Comparison of ENCODE assay signal across 8 cellular contexts in the genomic region with DNA sequence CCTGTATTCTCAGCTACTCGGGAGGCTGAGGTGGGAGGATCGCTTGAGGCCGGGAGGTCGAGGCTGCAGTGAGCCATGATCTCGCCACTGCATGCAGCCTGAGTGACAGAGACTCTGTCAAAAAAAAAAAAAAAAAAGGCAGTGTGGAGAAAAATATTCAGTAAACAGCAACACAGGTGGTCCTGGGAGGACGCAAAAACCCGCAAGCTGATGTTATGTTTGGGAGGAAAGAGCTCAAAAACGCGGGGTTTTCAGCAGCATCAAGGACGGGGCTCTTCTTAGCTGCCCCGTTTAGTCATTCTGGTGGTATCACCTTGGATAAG. TPM values are rescaled to one million over a fixed set of nuclear protein-coding genes. Genes with fewer than 3 reads are reported as not detected.
DNase-seq lines count a peak whose midpoint lies in the region; ATAC-seq and TF ChIP-seq lines count a peak whose summit lies in the region.

No MANE protein-coding gene starts in this region.

- no peaks in the 10 kb centered on the region for H3K27me3 ChIP-seq in kidney epithelial cell (ENCODE audit: control insufficient read depth, insufficient read depth, low read length)
- no peaks in the 10 kb centered on the region for H3K27me3 ChIP-seq in testis

- H3K27me3 Mint-ChIP-seq in activated CD4-positive, alpha-beta T cell treated with anti-CD3 and anti-CD28 coated beads, Interleukin-2, amount 10 ng/mL, durations not matched to agents 7 days and 5 days, result peaks cover 12% of the 10 kb centered on the region
- H3K27me3 Mint-ChIP-seq in activated naive CD8-positive, alpha-beta T cell treated with anti-CD3 and anti-CD28 coated beads, Interleukin-2, amount 10 ng/mL, durations not matched to agents 7 days and 5 days, result peaks cover 17% of the 10 kb centered on the region

- intact Hi-C loops in testis (cut with DNase I; ENCODE audit: low total_unique reads), result no loop called here

- H3K36me3 ChIP-seq in kidney epithelial cell (ENCODE audit: control insufficient read depth, insufficient read depth, low read length) (no peaks in the 10 kb centered on the region), testis (ENCODE audit: low read depth, missing control alignments) (no peaks in the 10 kb centered on the region)

- no peaks in the 10 kb centered on the region for H3K9me3 ChIP-seq in testis

- ATAC-seq in activated naive CD8-positive, alpha-beta T cell treated with anti-CD3 and anti-CD28 coated beads, Interleukin-2, amount 10 ng/mL, durations not matched to agents 7 days and 5 days (ENCODE audit: low read depth), result no peak
- no peak for ATAC-seq in GM19452 (IDR thresholded peaks at IDR 0.05; ENCODE audit: unreplicated experiment)

- peaks cover 20% of the 10 kb centered on the region for H3K4me1 ChIP-seq in testis

- POLR2A ChIA-PET in activated CD4-positive, alpha-beta T cell treated with anti-CD3 and anti-CD28 coated beads, Interleukin-2, amount 10 ng/mL, durations not matched to agents 7 days and 5 days (lab: Charles Lee), result interaction anchor here (0.5 kb wide), 1 partner anchor 17 kb away, joined by 3 read pairs; no protein-coding TSS in a partner anchor
- POLR2A ChIA-PET in activated naive CD8-positive, alpha-beta T cell treated with anti-CD3 and anti-CD28 coated beads, Interleukin-2, amount 10 ng/mL, durations not matched to agents 7 days and 5 days (lab: Charles Lee), result interaction anchor here (0.7 to 4.3 kb wide), 16 partner anchors 8 to 465 kb away, joined by 3 to 49 read pairs (median 4); partner anchors contain the start of genes FIZ1, ISOC2, KMT5C and U2AF2

- CTCF ChIA-PET in activated CD4-positive, alpha-beta T cell treated with anti-CD3 and anti-CD28 coated beads, Interleukin-2, amount 10 ng/mL, durations not matched to agents 7 days and 5 days (lab: Charles Lee), result interaction anchor here (0.6 to 4.7 kb wide), 11 partner anchors 9 to 121 kb away, joined by 4 to 19 read pairs (median 6); partner anchors contain the start of genes ZNF580 and ZNF581

- in situ Hi-C loops in GM13976 (cut with MboI; ENCODE audit: low sequenced_read_pairs, unreplicated experiment), result loop anchor here (5.0 kb wide), 1 partner anchor 108 kb away; no protein-coding TSS in a partner anchor

- no peak for TF ChIP-seq POLR2A in testis (IDR thresholded peaks at IDR 0.05)

- H3K4me1 Mint-ChIP-seq in activated CD4-positive, alpha-beta T cell treated with anti-CD3 and anti-CD28 coated beads, Interleukin-2, amount 10 ng/mL, durations not matched to agents 7 days and 5 days, result peaks cover 51% of the 10 kb centered on the region
- peaks cover 49% of the 10 kb centered on the region for H3K4me1 Mint-ChIP-seq in activated naive CD8-positive, alpha-beta T cell treated with anti-CD3 and anti-CD28 coated beads, Interleukin-2, amount 10 ng/mL, durations not matched to agents 7 days and 5 days

- peaks cover 8% of the 10 kb centered on the region for H3K36me3 Mint-ChIP-seq in activated CD4-positive, alpha-beta T cell treated with anti-CD3 and anti-CD28 coated beads, Interleukin-2, amount 10 ng/mL, durations not matched to agents 7 days and 5 days (ENCODE audit: low read depth)
- no peaks in the 10 kb centered on the region for H3K36me3 Mint-ChIP-seq in activated naive CD8-positive, alpha-beta T cell treated with anti-CD3 and anti-CD28 coated beads, Interleukin-2, amount 10 ng/mL, durations not matched to agents 7 days and 5 days

- peak overlapping the region; percentile 91 for H3K4me3 Mint-ChIP-seq in activated CD4-positive, alpha-beta T cell treated with anti-CD3 and anti-CD28 coated beads, Interleukin-2, amount 10 ng/mL, durations not matched to agents 7 days and 5 days
- H3K4me3 Mint-ChIP-seq in activated naive CD8-positive, alpha-beta T cell treated with anti-CD3 and anti-CD28 coated beads, Interleukin-2, amount 10 ng/mL, durations not matched to agents 7 days and 5 days, result peak overlapping the region; percentile 99

- no peak for DNase-seq in activated CD4-positive, alpha-beta T cell treated with anti-CD3 and anti-CD28 coated beads, Interleukin-2, amount 10 ng/mL, durations not matched to agents 7 days and 5 days
- no peak for DNase-seq in activated CD4-positive, alpha-beta T cell treated with anti-CD3 and anti-CD28 coated beads, Interleukin-2, amount 50 U/mL, for 4 hours
- DNase-seq in activated naive CD8-positive, alpha-beta T cell treated with anti-CD3 and anti-CD28 coated beads, Interleukin-2, amount 10 ng/mL, durations not matched to agents 7 days and 5 days, result no peak
- DNase-seq in kidney epithelial cell (ENCODE audit: low read depth) (no peak), testis (no peak), GM13976 (ENCODE audit: low spot score) (no peak), Ammon's horn (ENCODE audit: low spot score) (no peak)

- H3K4me3 ChIP-seq in kidney epithelial cell (ENCODE audit: low read depth, low read length) (peak overlapping the region; percentile 86), testis (peak overlapping the region; percentile 60 to 73)

- TF ChIP-seq CTCF in kidney epithelial cell (IDR thresholded peaks at IDR 0.05; ENCODE audit: insufficient read depth, low read length, poor library complexity, severe bottlenecking) (no peak), testis (IDR thresholded peaks at IDR 0.05) (no peak), GM13976 (IDR thresholded peaks at IDR 0.05; ENCODE audit: borderline replicate concordance, control extremely low read depth, extremely low read depth, insufficient read depth, missing control alignments) (no peak)

- peak overlapping the region; percentile 99 for H3K27ac Mint-ChIP-seq in activated CD4-positive, alpha-beta T cell treated with anti-CD3 and anti-CD28 coated beads, Interleukin-2, amount 10 ng/mL, durations not matched to agents 7 days and 5 days
- H3K27ac Mint-ChIP-seq in activated naive CD8-positive, alpha-beta T cell treated with anti-CD3 and anti-CD28 coated beads, Interleukin-2, amount 10 ng/mL, durations not matched to agents 7 days and 5 days, result peak overlapping the region; percentile 99

- H3K9me3 Mint-ChIP-seq in activated CD4-positive, alpha-beta T cell treated with anti-CD3 and anti-CD28 coated beads, Interleukin-2, amount 10 ng/mL, durations not matched to agents 7 days and 5 days, result peaks cover 3% of the 10 kb centered on the region
- peaks cover 1% of the 10 kb centered on the region for H3K9me3 Mint-ChIP-seq in activated naive CD8-positive, alpha-beta T cell treated with anti-CD3 and anti-CD28 coated beads, Interleukin-2, amount 10 ng/mL, durations not matched to agents 7 days and 5 days

- peak overlapping the region; percentile 99 for H3K27ac ChIP-seq in testis

- 29 to 31% methylated on average over 11 of the region's 11 CpGs for WGBS in testis, 2 donors

RNA-seq across cellular contexts. Expression of gene ZNF784, which starts 0.6 kb away (rescaled TPM):
- total RNA-seq in activated CD4-positive, alpha-beta T cell treated with anti-CD3 and anti-CD28 coated beads, Interleukin-2, amount 10 ng/mL, durations not matched to agents 7 days and 5 days, result 1 to 10 TPM; 4.3 to 5.8 TPM
- total RNA-seq in activated naive CD8-positive, alpha-beta T cell treated with anti-CD3 and anti-CD28 coated beads, Interleukin-2, amount 10 ng/mL, durations not matched to agents 7 days and 5 days, result 1 to 10 TPM; 6.3 to 7.6 TPM
- total RNA-seq in kidney epithelial cell (3.6 and 6.3 TPM in 2 replicates), testis (10 to 100 TPM; 10.3 to 13.0 TPM)
- 6.6 TPM for polyA plus RNA-seq in testis (ENCODE audit: insufficient read depth, low read depth, low replicate concordance)

RNA-seq across cellular contexts. Expression of gene ZNF580, which starts 15.8 kb away (rescaled TPM):
- total RNA-seq in activated CD4-positive, alpha-beta T cell treated with anti-CD3 and anti-CD28 coated beads, Interleukin-2, amount 10 ng/mL, durations not matched to agents 7 days and 5 days, result 10 to 100 TPM; 44.6 to 45.9 TPM
- 10 to 100 TPM; 56.6 to 59.8 TPM for total RNA-seq in activated naive CD8-positive, alpha-beta T cell treated with anti-CD3 and anti-CD28 coated beads, Interleukin-2, amount 10 ng/mL, durations not matched to agents 7 days and 5 days
- total RNA-seq in kidney epithelial cell (10.1 and 10.4 TPM in 2 replicates), testis (10 to 100 TPM; 37.6 to 38.0 TPM)
- 21.7 TPM for polyA plus RNA-seq in testis (ENCODE audit: insufficient read depth, low read depth, low replicate concordance)

RNA-seq across cellular contexts. Expression of gene ZNF581, which starts 18.5 kb away (rescaled TPM):
- total RNA-seq in activated CD4-positive, alpha-beta T cell treated with anti-CD3 and anti-CD28 coated beads, Interleukin-2, amount 10 ng/mL, durations not matched to agents 7 days and 5 days, result 10 to 100 TPM; 24.1 to 25.5 TPM
- total RNA-seq in activated naive CD8-positive, alpha-beta T cell treated with anti-CD3 and anti-CD28 coated beads, Interleukin-2, amount 10 ng/mL, durations not matched to agents 7 days and 5 days, result 10 to 100 TPM; 28.6 to 31.7 TPM
- 36.9 and 41.8 TPM in 2 replicates for total RNA-seq in kidney epithelial cell
- 10 to 100 TPM; 17.3 to 31.2 TPM for total RNA-seq in testis
- 18.4 TPM for polyA plus RNA-seq in testis (ENCODE audit: insufficient read depth, low read depth, low replicate concordance)

RNA-seq across cellular contexts. Expression of gene ZNF865, which starts 19.5 kb away (rescaled TPM):
- total RNA-seq in activated CD4-positive, alpha-beta T cell treated with anti-CD3 and anti-CD28 coated beads, Interleukin-2, amount 10 ng/mL, durations not matched to agents 7 days and 5 days, result 10 to 100 TPM; 14.2 TPM
- total RNA-seq in activated naive CD8-positive, alpha-beta T cell treated with anti-CD3 and anti-CD28 coated beads, Interleukin-2, amount 10 ng/mL, durations not matched to agents 7 days and 5 days, result 10 to 100 TPM; 18.3 to 18.6 TPM
- total RNA-seq in kidney epithelial cell, result 5.6 and 7.6 TPM in 2 replicates
- total RNA-seq in testis, result 10 to 100 TPM; 12.2 to 14.5 TPM
- 4.7 TPM for polyA plus RNA-seq in testis (ENCODE audit: insufficient read depth, low read depth, low replicate concordance)

RNA-seq across cellular contexts. Expression of gene CCDC106, which starts 23.0 kb away (rescaled TPM):
- 1 to 10 TPM; 8.3 to 8.8 TPM for total RNA-seq in activated CD4-positive, alpha-beta T cell treated with anti-CD3 and anti-CD28 coated beads, Interleukin-2, amount 10 ng/mL, durations not matched to agents 7 days and 5 days
- total RNA-seq in activated naive CD8-positive, alpha-beta T cell treated with anti-CD3 and anti-CD28 coated beads, Interleukin-2, amount 10 ng/mL, durations not matched to agents 7 days and 5 days, result 10 to 100 TPM; 12.1 to 13.4 TPM
- total RNA-seq in kidney epithelial cell (12.0 and 12.2 TPM in 2 replicates), testis (10 to 100 TPM; 57.0 to 84.9 TPM)
- 34.5 TPM for polyA plus RNA-seq in testis (ENCODE audit: insufficient read depth, low read depth, low replicate concordance)
